Comparison of ENCODE assay signal across 9 cellular contexts in genomic region chr11:130580372-130580771, GRCh38.
A peak's percentile ranks its signal among the peaks of the same experiment; 100 is the strongest.
DNase-seq lines count a peak whose midpoint lies in the region; ATAC-seq and TF ChIP-seq lines count a peak whose summit lies in the region.
"Had no signal": no experiment of that assay in that cellular context is flagged by ENCODE, and none has a peak within 500 bp of the region (broad histone marks: within the 10 kb centered on the region; RNA-seq: fewer than 3 reads in every experiment).

No MANE protein-coding gene starts in this region.

- peak in 10 of 14 donors; percentile 22 to 73 (median 44) for DNase-seq in C1 segment of cervical spinal cord (lab: John Stamatoyannopoulos, UW)
- DNase-seq in NCI-H524 treated with DMSO at 0.1 percent for 48 hours (lab: John Stamatoyannopoulos, UW) = peak; percentile 6
- no peak for DNase-seq in esophagus squamous epithelium (lab: John Stamatoyannopoulos, UW)
- peak; percentile 71 for DNase-seq in neuronal stem cell (ENCODE audit: low spot score)
- DNase-seq in NK-92 (lab: John Stamatoyannopoulos, UW; ENCODE audit: unreplicated experiment) = no peak
- no peak for DNase-seq in NCI-H446 treated with DMSO at 0.1 percent for 48 hours (lab: John Stamatoyannopoulos, UW)
- DNase-seq in effector memory CD4-positive, alpha-beta T cell = no peak

- intact Hi-C loops in esophagus squamous epithelium (cut with DNase I) = no loop called here

- H2AFZ ChIP-seq in neuronal stem cell (ENCODE audit: low read length) = no peak overlapping the region

- TF ChIP-seq POLR2A in esophagus squamous epithelium (IDR thresholded peaks at IDR 0.05) = no peak

- no peak overlapping the region for H2BK15ac ChIP-seq in neuronal stem cell (ENCODE audit: low read length)

- no peak overlapping the region for H2BK5ac ChIP-seq in neuronal stem cell (ENCODE audit: low read length)

- H2AK5ac ChIP-seq in neuronal stem cell (ENCODE audit: low read depth, low read length) = no peak overlapping the region

- H3K36me3 ChIP-seq in esophagus squamous epithelium (no peaks in the 10 kb centered on the region), neuronal stem cell (replicated peaks in 1 of 2; ENCODE audit: control insufficient read depth in 2 of 2, insufficient read depth in 2 of 2, low read length in 2 of 2) (no peaks in the 10 kb centered on the region)
- no peaks in the 10 kb centered on the region for H3K36me3 ChIP-seq in effector memory CD4-positive, alpha-beta T cell (ENCODE audit: control insufficient read depth, insufficient read depth, low read length)

- H3K18ac ChIP-seq in neuronal stem cell (ENCODE audit: low read length) = no peak overlapping the region

- WGBS in esophagus squamous epithelium, 2 donors = 9 to 18% methylated on average over 4 of the region's 4 CpGs
- no CpG with 5 or more reads among the region's 4 CpGs for WGBS in neuronal stem cell (ENCODE audit: extremely low coverage in 2 of 2, insufficient read length in 2 of 2, insufficient replicate concordance in 1 of 2), 2 donors

- H3K4me3 ChIP-seq in esophagus squamous epithelium (no peak overlapping the region), neuronal stem cell (ENCODE audit: low read length in 2 of 2) (no peak overlapping the region)
- H3K4me3 ChIP-seq in effector memory CD4-positive, alpha-beta T cell (ENCODE audit: insufficient read depth, low read depth, low read length, poor library complexity, severe bottlenecking) = no peak overlapping the region

- no peak for TF ChIP-seq CTCF in esophagus squamous epithelium (IDR thresholded peaks at IDR 0.05)

- H3K9me3 ChIP-seq in esophagus squamous epithelium = no peaks in the 10 kb centered on the region
- H3K9me3 ChIP-seq in neuronal stem cell (replicated peaks in 1 of 2; ENCODE audit: control insufficient read depth in 2 of 2, insufficient read depth in 1 of 2, low read depth in 1 of 2, low read length in 2 of 2) = peaks cover 6 to 7% of the 10 kb centered on the region in 2 donors
- H3K9me3 ChIP-seq in effector memory CD4-positive, alpha-beta T cell (ENCODE audit: control insufficient read depth, low read length) = no peaks in the 10 kb centered on the region

- H3K27ac ChIP-seq in esophagus squamous epithelium (peak overlapping the region in 3 of 4 donors; percentile 49 to 80 (median 75)), neuronal stem cell (replicated peaks; ENCODE audit: low read length) (peak overlapping the region; percentile 73)
- H3K27ac ChIP-seq in effector memory CD4-positive, alpha-beta T cell (ENCODE audit: insufficient read depth, low read length, poor library complexity, severe bottlenecking) = no peak overlapping the region
- H3K27ac ChIP-seq: KMS-11 had no signal

- ATAC-seq in GM21825 (IDR thresholded peaks at IDR 0.05; ENCODE audit: unreplicated experiment) = no peak

- H2BK120ac ChIP-seq in neuronal stem cell (ENCODE audit: low read depth, low read length) = no peak overlapping the region

- no peak overlapping the region for H4K91ac ChIP-seq in neuronal stem cell (ENCODE audit: low read depth, low read length, poor library complexity)

- no peak overlapping the region for H4K8ac ChIP-seq in neuronal stem cell (ENCODE audit: low read depth, low read length)

- H3K4me1 ChIP-seq in esophagus squamous epithelium (peaks cover 0 to 21% (median 15%) of the 10 kb centered on the region in 3 donors), neuronal stem cell (ENCODE audit: control insufficient read depth in 2 of 2, insufficient read depth in 1 of 2, low read depth in 1 of 2, low read length in 2 of 2) (peaks cover 17 to 21% of the 10 kb centered on the region in 2 donors)
- H3K4me1 ChIP-seq in effector memory CD4-positive, alpha-beta T cell (ENCODE audit: control insufficient read depth, insufficient read depth, low read length, poor library complexity, severe bottlenecking) = no peaks in the 10 kb centered on the region

- no peaks in the 10 kb centered on the region for H3K79me1 ChIP-seq in neuronal stem cell (ENCODE audit: low read depth, low read length)

- no peak overlapping the region for H3K14ac ChIP-seq in neuronal stem cell (ENCODE audit: low read length)

- no peak overlapping the region for H2BK12ac ChIP-seq in neuronal stem cell (ENCODE audit: low read length)

- H3K27me3 ChIP-seq in esophagus squamous epithelium (no peaks in the 10 kb centered on the region), neuronal stem cell (ENCODE audit: control insufficient read depth in 3 of 3, insufficient read depth in 3 of 3, low read depth in 1 of 3, low read length in 3 of 3) (no peaks in the 10 kb centered on the region)
- no peaks in the 10 kb centered on the region for H3K27me3 ChIP-seq in effector memory CD4-positive, alpha-beta T cell (replicated peaks; ENCODE audit: control insufficient read depth, insufficient read depth, low read length, poor library complexity, severe bottlenecking)

- no peak overlapping the region for H3K23ac ChIP-seq in neuronal stem cell (ENCODE audit: low read depth, low read length, poor library complexity)

- H3K9ac ChIP-seq in neuronal stem cell (ENCODE audit: low read depth, low read length, poor library complexity) = no peak overlapping the region
- H3K9ac ChIP-seq: KMS-11 had no signal

- no peak overlapping the region for H3K4me2 ChIP-seq in neuronal stem cell (ENCODE audit: insufficient read depth, low read length, poor library complexity, severe bottlenecking)
- H3K4me2 ChIP-seq: KMS-11 had no signal

- no peak overlapping the region for H3K4ac ChIP-seq in neuronal stem cell (ENCODE audit: low read length)

Comparison
In these comparisons a context has a peak if more than half of its experiments do, and no peak if none do; other contexts are left out.
1. DNase-seq: peak in C1 segment of cervical spinal cord (10 of 14), NCI-H524 treated with DMSO at 0.1 percent for 48 hours (single experiment) and neuronal stem cell (single experiment); none in esophagus squamous epithelium (single experiment), NK-92 (single experiment), NCI-H446 treated with DMSO at 0.1 percent for 48 hours (single experiment) and effector memory CD4-positive, alpha-beta T cell (0 of 3).